In genomic region chr6:47079638-47080037, GRCh38 we compare ENCODE assay signal across 18 cellular contexts. TPM values are rescaled to one million over a fixed set of nuclear protein-coding genes. Genes with fewer than 3 reads are reported as not detected.
A peak's percentile ranks its signal among the peaks of the same experiment; 100 is the strongest.
DNase-seq lines count a peak whose midpoint lies in the region; ATAC-seq and TF ChIP-seq lines count a peak whose summit lies in the region.
"Had no signal": no experiment of that assay in that cellular context is flagged by ENCODE, and none has a peak within 500 bp of the region (broad histone marks: within the 10 kb centered on the region; RNA-seq: fewer than 3 reads in every experiment).

No MANE protein-coding gene starts in this region.

- ATAC-seq in Right ventricle myocardium inferior (no peak), T-helper 17 cell (no peak)
- ATAC-seq: left lobe of liver; stimulated activated effector memory CD8-positive, alpha-beta T cell treated with anti-CD3 and anti-CD28 coated beads, Interleukin-12 subunit alpha, Interleukin-12 subunit beta, amount 100 ng/mL, for 72 hours had no signal

- DNase-seq in cardiac muscle cell (ENCODE audit: low read depth in 1 of 2, low spot score in 1 of 2): no peak
- no peak for DNase-seq in Right ventricle myocardium inferior (ENCODE audit: missing footprints)
- no peak for DNase-seq in OCI-LY7 (ENCODE audit: low spot score)
- DNase-seq in epithelial cell of proximal tubule (ENCODE audit: low read depth): no peak
- no peak for DNase-seq in type B pancreatic cell (ENCODE audit: extremely low spot score, unreplicated experiment)
- DNase-seq in NCI-H187 treated with DMSO at 0.1 percent for 48 hours (lab: John Stamatoyannopoulos, UW): no peak
- DNase-seq in testis: no peak
- no peak for DNase-seq in T-helper 17 cell
- DNase-seq: activated CD4-positive, CD25-positive, alpha-beta regulatory T cell; activated gamma-delta T cell treated with Interleukin-2 at 50 U/mL for 16 hours; CD8-positive, alpha-beta memory T cell; NCI-H2029 treated with DMSO at 0.1 percent for 48 hours; NCI-H526 treated with DMSO at 0.1 percent for 48 hours; T-helper 1 cell; upper lobe of left lung had no signal

- no peak for TF ChIP-seq POLR2A in testis (IDR thresholded peaks at IDR 0.05)

- peaks cover 14% of the 10 kb centered on the region for H3K4me1 ChIP-seq in cardiac muscle cell (ENCODE audit: low read depth)
- H3K4me1 ChIP-seq in OCI-LY7 (ENCODE audit: insufficient read depth, low read length, poor library complexity, severe bottlenecking): no peaks in the 10 kb centered on the region
- H3K4me1 ChIP-seq in testis: peaks cover 23% of the 10 kb centered on the region

- BruUV-seq in OCI-LY7 (replicated peaks; lab: Mats Ljungman, UMichigan): no TSS peak

- no peaks in the 10 kb centered on the region for H4K20me1 ChIP-seq in OCI-LY7 (ENCODE audit: insufficient read depth, low read length)

- intact Hi-C loops in Right ventricle myocardium inferior (cut with DNase I) (no loop called here), OCI-LY7 (cut with micrococcal nuclease; ENCODE audit: unreplicated experiment) (no loop called here), testis (cut with DNase I; ENCODE audit: low total_unique reads) (no loop called here)

- H3K9me3 ChIP-seq in cardiac muscle cell (ENCODE audit: low read depth) (no peaks in the 10 kb centered on the region), OCI-LY7 (ENCODE audit: low read length) (no peaks in the 10 kb centered on the region), testis (no peaks in the 10 kb centered on the region), T-helper 17 cell (ENCODE audit: control insufficient read depth, low read length, poor library complexity, severe bottlenecking) (no peaks in the 10 kb centered on the region)
- H3K9me3 ChIP-seq: ascending aorta, upper lobe of left lung had no signal

- H3K4me3 Mint-ChIP-seq in type B pancreatic cell (no peak overlapping the region), T-helper 17 cell (no peak overlapping the region)
- H3K4me3 Mint-ChIP-seq: CD8-positive, alpha-beta memory T cell; stimulated activated effector memory CD8-positive, alpha-beta T cell treated with anti-CD3 and anti-CD28 coated beads, Interleukin-12 subunit alpha, Interleukin-12 subunit beta, amount 100 ng/mL, for 72 hours had no signal

- H3K27me3 Mint-ChIP-seq in type B pancreatic cell: no peaks in the 10 kb centered on the region
- H3K27me3 Mint-ChIP-seq in T-helper 17 cell: peaks cover 30% of the 10 kb centered on the region

- H3K4me3 ChIP-seq in cardiac muscle cell (no peak overlapping the region), OCI-LY7 (ENCODE audit: low read depth, low read length, poor library complexity, severe bottlenecking) (no peak overlapping the region), epithelial cell of proximal tubule (ENCODE audit: low read depth, low read length) (no peak overlapping the region), testis (no peak overlapping the region)
- H3K4me3 ChIP-seq: ascending aorta, upper lobe of left lung had no signal

- H2AFZ ChIP-seq in OCI-LY7 (ENCODE audit: low read length): no peak overlapping the region

- H3K36me3 Mint-ChIP-seq in type B pancreatic cell (no peaks in the 10 kb centered on the region), T-helper 17 cell (ENCODE audit: low read depth) (no peaks in the 10 kb centered on the region)
- H3K36me3 Mint-ChIP-seq: CD8-positive, alpha-beta memory T cell; stimulated activated effector memory CD8-positive, alpha-beta T cell treated with anti-CD3 and anti-CD28 coated beads, Interleukin-12 subunit alpha, Interleukin-12 subunit beta, amount 100 ng/mL, for 72 hours had no signal

- H3K9me3 Mint-ChIP-seq in type B pancreatic cell: no peaks in the 10 kb centered on the region
- H3K9me3 Mint-ChIP-seq: stimulated activated effector memory CD8-positive, alpha-beta T cell treated with anti-CD3 and anti-CD28 coated beads, Interleukin-12 subunit alpha, Interleukin-12 subunit beta, amount 100 ng/mL, for 72 hours had no signal

- H3K36me3 ChIP-seq in cardiac muscle cell (no peaks in the 10 kb centered on the region), OCI-LY7 (ENCODE audit: insufficient read depth, low read length) (no peaks in the 10 kb centered on the region), testis (ENCODE audit: low read depth, missing control alignments) (no peaks in the 10 kb centered on the region)
- H3K36me3 ChIP-seq: ascending aorta, upper lobe of left lung had no signal

- H3K27ac ChIP-seq in cardiac muscle cell (no peak overlapping the region), OCI-LY7 (ENCODE audit: low read depth, low read length, poor library complexity, severe bottlenecking) (no peak overlapping the region), testis (no peak overlapping the region)
- H3K27ac ChIP-seq: ascending aorta, upper lobe of left lung had no signal

- H3K79me2 ChIP-seq in OCI-LY7 (ENCODE audit: insufficient read depth, low read depth, low read length): no peaks in the 10 kb centered on the region

- no peaks in the 10 kb centered on the region for H3K27me3 ChIP-seq in cardiac muscle cell
- H3K27me3 ChIP-seq in testis: no peaks in the 10 kb centered on the region
- H3K27me3 ChIP-seq: ascending aorta, upper lobe of left lung had no signal

- H3K4me1 Mint-ChIP-seq in type B pancreatic cell (ENCODE audit: unreplicated experiment) (peaks cover 39% of the 10 kb centered on the region), T-helper 17 cell (no peaks in the 10 kb centered on the region)
- H3K4me1 Mint-ChIP-seq: CD8-positive, alpha-beta memory T cell; stimulated activated effector memory CD8-positive, alpha-beta T cell treated with anti-CD3 and anti-CD28 coated beads, Interleukin-12 subunit alpha, Interleukin-12 subunit beta, amount 100 ng/mL, for 72 hours had no signal

- 90% methylated on average over 7 of the region's 7 CpGs for WGBS in testis, 2 donors

- no peak overlapping the region for H3K4me2 ChIP-seq in OCI-LY7 (ENCODE audit: low read length)

- peak; percentile 25 for TF ChIP-seq CTCF in cardiac muscle cell (IDR thresholded peaks at IDR 0.05; ENCODE audit: low read depth, low read length)
- TF ChIP-seq CTCF in OCI-LY7 (conservative IDR thresholded peaks at IDR 0.05; ENCODE audit: low read length): peak; percentile 38; the same call in 1 of the 2 replicates
- peak; percentile 40 for TF ChIP-seq CTCF in epithelial cell of proximal tubule (conservative IDR thresholded peaks at IDR 0.05; ENCODE audit: low read depth, low read length)
- peak; percentile 24 for TF ChIP-seq CTCF in type B pancreatic cell (conservative IDR thresholded peaks at IDR 0.05)
- no peak for TF ChIP-seq CTCF in testis (IDR thresholded peaks at IDR 0.05)

- POLR2A ChIA-PET in OCI-LY7 (lab: Charles Lee): no interaction called here

- no peaks in the 10 kb centered on the region for H3K9me2 ChIP-seq in OCI-LY7 (ENCODE audit: insufficient read depth, low read length)

- no peak overlapping the region for H3K27ac Mint-ChIP-seq in type B pancreatic cell
- H3K27ac Mint-ChIP-seq in T-helper 17 cell: no peak overlapping the region
- H3K27ac Mint-ChIP-seq: CD8-positive, alpha-beta memory T cell; stimulated activated effector memory CD8-positive, alpha-beta T cell treated with anti-CD3 and anti-CD28 coated beads, Interleukin-12 subunit alpha, Interleukin-12 subunit beta, amount 100 ng/mL, for 72 hours had no signal

- CTCF ChIA-PET in OCI-LY7 (lab: Charles Lee; ENCODE audit: unreplicated experiment): no interaction called here

RNA-seq across cellular contexts. Expression of gene ADGRF1, which starts 37.5 kb away (rescaled TPM):
- not detected in 2 replicates for total RNA-seq in cardiac muscle cell
- polyA plus RNA-seq in cardiac muscle cell: not detected in 2 replicates
- total RNA-seq in Right ventricle myocardium inferior: not detected
- total RNA-seq in OCI-LY7 (2014; rRNA removed; shearing (Covaris generic)): not detected in 2 replicates
- total RNA-seq in OCI-LY7 (2022): not detected in 2 replicates
- 18.7 and 24.4 TPM in 2 replicates for total RNA-seq in epithelial cell of proximal tubule
- 20.0 and 36.0 TPM in 2 replicates for total RNA-seq in type B pancreatic cell (ENCODE audit: low replicate concordance)
- 1 to 10 TPM; 2.4 to 5.4 TPM for total RNA-seq in testis
- 2.4 TPM for polyA plus RNA-seq in testis (ENCODE audit: insufficient read depth, low read depth, low replicate concordance)
- total RNA-seq in T-helper 17 cell: not detected
- total RNA-seq: ascending aorta; CD8-positive, alpha-beta memory T cell had no signal
- polyA plus RNA-seq: CD8-positive, alpha-beta memory T cell had no signal

Comparison
In these comparisons a context has a peak if more than half of its experiments do, and no peak if none do; other contexts are left out.
1. CTCF ChIP-seq: peak in cardiac muscle cell (single experiment), OCI-LY7 (single experiment), epithelial cell of proximal tubule (single experiment) and type B pancreatic cell (single experiment); none in testis (0 of 3).